In the genomic region with DNA sequence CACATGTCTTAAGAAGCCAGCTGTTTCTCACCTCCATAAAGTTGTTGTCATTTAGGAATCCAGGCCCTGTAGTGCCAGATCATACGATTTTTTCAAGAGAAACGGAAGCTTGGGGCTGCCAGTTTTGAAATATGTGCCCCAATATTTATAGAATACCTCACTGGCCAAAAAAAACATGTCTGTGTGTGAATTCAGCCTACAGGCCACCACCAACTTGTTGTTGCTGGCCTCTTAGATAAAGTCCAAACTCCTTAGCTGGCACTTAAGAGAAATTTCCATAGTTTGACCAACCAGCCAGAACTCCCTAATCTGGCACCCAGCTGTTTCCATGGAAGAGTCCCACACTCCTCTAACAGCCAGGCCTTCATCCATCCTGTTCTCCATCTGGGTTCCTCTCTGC, we compare ENCODE assay signal across 19 cellular contexts.
DNase-seq lines count a peak whose midpoint lies in the region; ATAC-seq and TF ChIP-seq lines count a peak whose summit lies in the region.
"Had no signal": no experiment of that assay in that cellular context is flagged by ENCODE, and none has a peak within 500 bp of the region (broad histone marks: within the 10 kb centered on the region; RNA-seq: fewer than 3 reads in every experiment).

No MANE protein-coding gene starts in this region.

- peak overlapping the region; percentile 69 for H2BK120ac ChIP-seq in trophoblast cell (ENCODE audit: insufficient read depth, low read length, poor library complexity)

- TF ChIP-seq CTCF in WTC11 (IDR thresholded peaks at IDR 0.05) (no peak), upper lobe of right lung (IDR thresholded peaks at IDR 0.05) (no peak)

- no peak overlapping the region for H3K4me3 Mint-ChIP-seq in WTC11
- H3K4me3 Mint-ChIP-seq: activated naive CD8-positive, alpha-beta T cell treated with anti-CD3 and anti-CD28 coated beads, Interleukin-2, amount 50 U/mL, for 24 hours; endodermal cell; H9; stimulated activated naive B cell treated with anti-CD40 and anti-IgM and Interleukin-4, amounts not matched to agents 10 μg/mL and 1 μg/mL and 100 μg/mL, for 72 hours had no signal

- no peak overlapping the region for H3K9ac ChIP-seq in trophoblast cell (ENCODE audit: low read length)

- no peak overlapping the region for H3K4me3 ChIP-seq in trophoblast cell (ENCODE audit: low read depth, low read length)
- H3K4me3 ChIP-seq in upper lobe of right lung: no peak overlapping the region

- POLR2A ChIA-PET in WTC11 (lab: Charles Lee): no interaction called here

- no peak overlapping the region for H3K18ac ChIP-seq in trophoblast cell (ENCODE audit: low read length)

- no peaks in the 10 kb centered on the region for H3K79me1 ChIP-seq in trophoblast cell (ENCODE audit: low read length)

- H2AK5ac ChIP-seq in trophoblast cell (ENCODE audit: low read length): no peak overlapping the region

- no peaks in the 10 kb centered on the region for H3K27me3 Mint-ChIP-seq in WTC11 (ENCODE audit: low read depth)
- H3K27me3 Mint-ChIP-seq: activated naive CD8-positive, alpha-beta T cell treated with anti-CD3 and anti-CD28 coated beads, Interleukin-2, amount 50 U/mL, for 24 hours; stimulated activated naive B cell treated with anti-CD40 and anti-IgM and Interleukin-4, amounts not matched to agents 10 μg/mL and 1 μg/mL and 100 μg/mL, for 72 hours had no signal

- H3K36me3 ChIP-seq in trophoblast cell (ENCODE audit: control insufficient read depth in 1 of 2, insufficient read depth in 2 of 2, low read length in 2 of 2) (peaks cover 0 to 1% of the 10 kb centered on the region in 2 experiments), upper lobe of right lung (peaks cover 13% of the 10 kb centered on the region)
- H3K36me3 ChIP-seq: neutrophil had no signal

- peak overlapping the region; percentile 17 for H3K27ac Mint-ChIP-seq in WTC11
- H3K27ac Mint-ChIP-seq: activated naive CD8-positive, alpha-beta T cell treated with anti-CD3 and anti-CD28 coated beads, Interleukin-2, amount 50 U/mL, for 24 hours; stimulated activated naive B cell treated with anti-CD40 and anti-IgM and Interleukin-4, amounts not matched to agents 10 μg/mL and 1 μg/mL and 100 μg/mL, for 72 hours had no signal

- DNase-seq in EL: peak; percentile 34
- no peak for DNase-seq in WTC11 (ENCODE audit: low spot score)
- peak; percentile 46 for DNase-seq in fibroblast of gingiva (ENCODE audit: low read depth)
- DNase-seq in trophoblast cell: no peak
- no peak for DNase-seq in RKO (ENCODE audit: low spot score)
- no peak for DNase-seq in activated gamma-delta T cell treated with Interleukin-2 at 50 U/mL for 16 hours
- DNase-seq in upper lobe of right lung: no peak
- DNase-seq: activated naive CD8-positive, alpha-beta T cell treated with anti-CD3 and anti-CD28 coated beads, Interleukin-2, amount 50 U/mL, for 24 hours; cerebellar nuclear complex; endodermal cell; H9; NCI-H2081; NCI-H526 treated with DMSO at 0.1 percent for 48 hours; SIG-M5; stimulated activated CD4-positive, alpha-beta T cell treated with anti-CD3 and anti-CD28 coated beads, Interleukin-15, amount 100 ng/mL, for 24 hours; stimulated activated naive B cell treated with anti-CD40 and anti-IgM and Interleukin-4, amounts not matched to agents 10 μg/mL and 1 μg/mL and 100 μg/mL, for 72 hours had no signal

- H3K4me2 ChIP-seq in trophoblast cell (ENCODE audit: low read length): no peak overlapping the region

- CTCF ChIA-PET in WTC11 (lab: Charles Lee): interaction anchor here (0.8 kb wide), 1 partner anchor 121 kb away, joined by 3 read pairs; no protein-coding TSS in a partner anchor

- H4K91ac ChIP-seq in trophoblast cell (ENCODE audit: low read depth, low read length): peak overlapping the region; percentile 19

- intact Hi-C loops in upper lobe of right lung (cut with DNase I): no loop called here

- no peak overlapping the region for H3K14ac ChIP-seq in trophoblast cell (ENCODE audit: low read length)

- H3K27ac ChIP-seq in trophoblast cell (ENCODE audit: low read depth, low read length) (no peak overlapping the region), upper lobe of right lung (no peak overlapping the region)
- H3K27ac ChIP-seq: neutrophil had no signal

- H3K9me3 ChIP-seq in trophoblast cell (ENCODE audit: insufficient read depth, low read depth, low read length) (no peaks in the 10 kb centered on the region), upper lobe of right lung (no peaks in the 10 kb centered on the region)
- H3K9me3 ChIP-seq: neutrophil had no signal

- H2AFZ ChIP-seq in trophoblast cell (ENCODE audit: insufficient read depth, low read length, poor library complexity): no peak overlapping the region

- peaks cover 6% of the 10 kb centered on the region; the same call in 1 of the 2 replicates for H3K36me3 Mint-ChIP-seq in WTC11

- H2BK5ac ChIP-seq in trophoblast cell (ENCODE audit: low read depth, low read length, poor library complexity): peak overlapping the region; percentile 66

- H4K12ac ChIP-seq in trophoblast cell (ENCODE audit: low read depth, low read length): no peak overlapping the region

- H3K79me2 ChIP-seq in trophoblast cell (ENCODE audit: control insufficient read depth, insufficient read depth, low read length, poor library complexity): no peaks in the 10 kb centered on the region

- ATAC-seq in WTC11 (no peak), GM19351 (IDR thresholded peaks at IDR 0.05; ENCODE audit: unreplicated experiment) (no peak), upper lobe of right lung (no peak)
- ATAC-seq: activated CD4-positive, CD25-positive, alpha-beta regulatory T cell treated with anti-CD3 and anti-CD28 coated beads, Interleukin-2, amount 50 U/mL, for 24 hours; activated naive CD8-positive, alpha-beta T cell treated with anti-CD3 and anti-CD28 coated beads, Interleukin-2, amount 50 U/mL, for 24 hours; stimulated activated naive B cell treated with anti-CD40 and anti-IgM and Interleukin-4, amounts not matched to agents 10 μg/mL and 1 μg/mL and 100 μg/mL, for 72 hours had no signal

- no peak overlapping the region for H3K23ac ChIP-seq in trophoblast cell (ENCODE audit: low read length)

- peak overlapping the region; percentile 92 for H2BK12ac ChIP-seq in trophoblast cell (ENCODE audit: low read length)

- H3K4ac ChIP-seq in trophoblast cell (ENCODE audit: low read depth, low read length): no peak overlapping the region

- peaks cover 10% of the 10 kb centered on the region for H3K4me1 Mint-ChIP-seq in WTC11
- H3K4me1 Mint-ChIP-seq: activated naive CD8-positive, alpha-beta T cell treated with anti-CD3 and anti-CD28 coated beads, Interleukin-2, amount 50 U/mL, for 24 hours; endodermal cell; stimulated activated naive B cell treated with anti-CD40 and anti-IgM and Interleukin-4, amounts not matched to agents 10 μg/mL and 1 μg/mL and 100 μg/mL, for 72 hours had no signal

- H3K27me3 ChIP-seq in trophoblast cell (ENCODE audit: insufficient read depth, low read length) (no peaks in the 10 kb centered on the region), upper lobe of right lung (no peaks in the 10 kb centered on the region)
- H3K27me3 ChIP-seq: neutrophil had no signal

- no peak overlapping the region for H4K8ac ChIP-seq in trophoblast cell (ENCODE audit: low read depth, low read length)

- WGBS in trophoblast cell (ENCODE audit: extremely low coverage, insufficient coverage, insufficient read length): no CpG with 5 or more reads among the region's 2 CpGs

- peaks cover 0 to 3% of the 10 kb centered on the region in 2 experiments for H3K4me1 ChIP-seq in trophoblast cell (ENCODE audit: control insufficient read depth in 1 of 2, insufficient read depth in 2 of 2, low read length in 2 of 2)
- H3K4me1 ChIP-seq in upper lobe of right lung: no peaks in the 10 kb centered on the region

- H3K9me3 Mint-ChIP-seq in WTC11: peaks cover 3% of the 10 kb centered on the region; the same call in 1 of the 2 replicates
- H3K9me3 Mint-ChIP-seq: activated naive CD8-positive, alpha-beta T cell treated with anti-CD3 and anti-CD28 coated beads, Interleukin-2, amount 50 U/mL, for 24 hours; endodermal cell; H9 had no signal

TF ChIP-seq in WTC11, 78 proteins besides CTCF, POLR2A, EP300 and RAD21:
- no peak for TF ChIP-seq ZNF317 (CRISPR knock-in tag; IDR thresholded peaks at IDR 0.05; ENCODE audit: borderline replicate concordance, low read depth)

Comparison
In these comparisons a context has a peak if more than half of its experiments do, and no peak if none do; other contexts are left out.
1. DNase-seq: peak in EL (single experiment) and fibroblast of gingiva (single experiment); none in WTC11 (single experiment), trophoblast cell (0 of 2), RKO (single experiment), activated gamma-delta T cell treated with Interleukin-2 at 50 U/mL for 16 hours (single experiment) and upper lobe of right lung (single experiment).